Comparison of ENCODE assay signal across 18 cellular contexts in genomic region chrX:2423293-2423692, GRCh38.
DNase-seq lines count a peak whose midpoint lies in the region; ATAC-seq and TF ChIP-seq lines count a peak whose summit lies in the region.
"Had no signal": no experiment of that assay in that cellular context is flagged by ENCODE, and none has a peak within 500 bp of the region (broad histone marks: within the 10 kb centered on the region; RNA-seq: fewer than 3 reads in every experiment).

No MANE protein-coding gene starts in this region.

- H3K4me3 ChIP-seq in AG10803 (ENCODE audit: low read length) (no peak overlapping the region), astrocyte of the spinal cord (ENCODE audit: low read depth, low read length) (no peak overlapping the region)
- H3K4me3 ChIP-seq: colonic mucosa, gastroesophageal sphincter, GM23338, tibial nerve had no signal

- ATAC-seq in GM21786 (IDR thresholded peaks at IDR 0.05; ENCODE audit: unreplicated experiment) = no peak
- ATAC-seq: activated CD4-positive, alpha-beta T cell treated with anti-CD3 and anti-CD28 coated beads for 36 hours; gastroesophageal sphincter; GM23338; stimulated activated naive B cell treated with anti-CD40 and anti-IgM and Interleukin-4, amounts not matched to agents 10 μg/mL and 1 μg/mL and 100 μg/mL, for 72 hours had no signal

- in situ Hi-C loops in astrocyte of the spinal cord (cut with HindIII; ENCODE audit: low sequenced_read_pairs) = no loop called here

- TF ChIP-seq CTCF in AG10803 (conservative IDR thresholded peaks at IDR 0.05; ENCODE audit: low read length) (no peak), astrocyte of the spinal cord (IDR thresholded peaks at IDR 0.05; ENCODE audit: low read depth, low read length) (no peak)

- DNase-seq in AG10803 (ENCODE audit: low read depth) (peak; percentile 16), LHCN-M2 (ENCODE audit: low read depth) (peak; percentile 57), astrocyte of the spinal cord (ENCODE audit: low read depth, low spot score) (peak; percentile 13), iris pigment epithelial cell (ENCODE audit: low read depth) (peak; percentile 49), NCI-H446 (lab: John Stamatoyannopoulos, UW) (no peak)
- DNase-seq in activated CD8-positive, alpha-beta memory T cell treated with anti-CD3 and anti-CD28 coated beads for 24 hours = no peak
- DNase-seq in activated CD4-positive, CD25-positive, alpha-beta regulatory T cell treated with anti-CD3 and anti-CD28 coated beads, Interleukin-2, amount 50 U/mL, for 72 hours = no peak
- DNase-seq: activated CD4-positive, alpha-beta T cell treated with anti-CD3 and anti-CD28 coated beads for 36 hours; activated gamma-delta T cell; amygdala; CD4-positive, alpha-beta T cell; colonic mucosa; stimulated activated CD4-positive, alpha-beta T cell treated with anti-CD3 and anti-CD28 coated beads, Interleukin-15, amount 100 ng/mL, for 24 hours; stimulated activated naive B cell treated with anti-CD40 and anti-IgM and Interleukin-4, amounts not matched to agents 10 μg/mL and 1 μg/mL and 100 μg/mL, for 72 hours had no signal

Comparison
In these comparisons a context has a peak if more than half of its experiments do, and no peak if none do; other contexts are left out.
1. DNase-seq: peak in AG10803 (single experiment), LHCN-M2 (single experiment), astrocyte of the spinal cord (single experiment) and iris pigment epithelial cell (single experiment); none in activated CD8-positive, alpha-beta memory T cell treated with anti-CD3 and anti-CD28 coated beads for 24 hours (single experiment), activated CD4-positive, CD25-positive, alpha-beta regulatory T cell treated with anti-CD3 and anti-CD28 coated beads, Interleukin-2, amount 50 U/mL, for 72 hours (single experiment) and NCI-H446 (0 of 2).